Comparison of ENCODE assay signal across 9 cellular contexts in genomic region chr2:87852864-87853497, GRCh38. TPM values are rescaled to one million over a fixed set of nuclear protein-coding genes. Genes with fewer than 3 reads are reported as not detected.
DNase-seq lines count a peak whose midpoint lies in the region; ATAC-seq and TF ChIP-seq lines count a peak whose summit lies in the region.
"Not testable (repeated sequence)": the region's sequence is repeated elsewhere in the genome, so short reads cannot be mapped to it uniquely, and the experiment has no call there.
"Had no signal": no experiment of that assay in that cellular context is flagged by ENCODE, and none has a peak within 500 bp of the region (broad histone marks: within the 10 kb centered on the region; RNA-seq: fewer than 3 reads in every experiment).

No MANE protein-coding gene starts in this region.

- intact Hi-C loops in left lung (cut with DNase I), result not testable (repeated sequence)

- not testable (repeated sequence) for H3K4me1 Mint-ChIP-seq in activated naive CD8-positive, alpha-beta T cell (ENCODE audit: low read depth); stimulated activated effector memory CD8-positive, alpha-beta T cell treated with anti-CD3 and anti-CD28 coated beads, Interleukin-12 subunit alpha, Interleukin-12 subunit beta, amount 100 ng/mL, for 72 hours

- DNase-seq in activated CD4-positive, alpha-beta T cell treated with anti-CD3 and anti-CD28 coated beads for 48 hours, result peak; percentile 32
- DNase-seq in left lung, result not testable (repeated sequence)
- peak in 1 of 2 donors; percentile 51 for DNase-seq in stimulated activated effector memory CD8-positive, alpha-beta T cell treated with anti-CD3 and anti-CD28 coated beads, Interleukin-12 subunit alpha, Interleukin-12 subunit beta, amount 100 ng/mL, for 72 hours (ENCODE audit: low spot score in 2 of 2)

- not testable (repeated sequence) for H3K27me3 Mint-ChIP-seq in activated naive CD8-positive, alpha-beta T cell

- TF ChIP-seq CTCF in left lung (IDR thresholded peaks at IDR 0.05), result not testable (repeated sequence)

- H3K36me3 ChIP-seq in left lung, result not testable (repeated sequence)

- peak overlapping the region; percentile 88 for H3K27ac Mint-ChIP-seq in activated naive CD8-positive, alpha-beta T cell
- peak overlapping the region; percentile 37 for H3K27ac Mint-ChIP-seq in stimulated activated effector memory CD8-positive, alpha-beta T cell treated with anti-CD3 and anti-CD28 coated beads, Interleukin-12 subunit alpha, Interleukin-12 subunit beta, amount 100 ng/mL, for 72 hours

- H3K27ac ChIP-seq in left lung, result peak overlapping the region in 1 of 2 donors; percentile 45

- not testable (repeated sequence) for H3K4me3 Mint-ChIP-seq in activated naive CD8-positive, alpha-beta T cell; stimulated activated effector memory CD8-positive, alpha-beta T cell treated with anti-CD3 and anti-CD28 coated beads, Interleukin-12 subunit alpha, Interleukin-12 subunit beta, amount 100 ng/mL, for 72 hours

- not testable (repeated sequence) for H3K4me3 ChIP-seq in left lung

- not testable (repeated sequence) for H3K4me1 ChIP-seq in left lung

- not testable (repeated sequence) for H3K27me3 ChIP-seq in left lung

- not testable (repeated sequence) for H3K36me3 Mint-ChIP-seq in activated naive CD8-positive, alpha-beta T cell; stimulated activated effector memory CD8-positive, alpha-beta T cell treated with anti-CD3 and anti-CD28 coated beads, Interleukin-12 subunit alpha, Interleukin-12 subunit beta, amount 100 ng/mL, for 72 hours

- ATAC-seq in GM18519 (IDR thresholded peaks at IDR 0.05; ENCODE audit: low FRiP score, unreplicated experiment) (peak; percentile 94), GM21529 (IDR thresholded peaks at IDR 0.05; ENCODE audit: unreplicated experiment) (peak; percentile 90), HG02981 (IDR thresholded peaks at IDR 0.05; ENCODE audit: unreplicated experiment) (peak; percentile 83), HG03575 (IDR thresholded peaks at IDR 0.05; ENCODE audit: extremely low read depth, insufficient number of reproducible peaks, low FRiP score, unreplicated experiment) (peak; percentile 85), left lung (peak; percentile 97)
- peak; percentile 100 for ATAC-seq in stimulated activated effector memory CD8-positive, alpha-beta T cell treated with anti-CD3 and anti-CD28 coated beads, Interleukin-12 subunit alpha, Interleukin-12 subunit beta, amount 100 ng/mL, for 72 hours

- not testable (repeated sequence) for H3K9me3 Mint-ChIP-seq in activated naive CD8-positive, alpha-beta T cell (ENCODE audit: low read depth); stimulated activated effector memory CD8-positive, alpha-beta T cell treated with anti-CD3 and anti-CD28 coated beads, Interleukin-12 subunit alpha, Interleukin-12 subunit beta, amount 100 ng/mL, for 72 hours

- H3K9me3 ChIP-seq in left lung, result not testable (repeated sequence)

RNA-seq across cellular contexts. Expression of gene RGPD2, which starts 27.4 kb away (rescaled TPM):
- 10 to 100 TPM in 1 of 2 donors, under 1 TPM in 1; 0.64 to 11.3 TPM for total RNA-seq in left lung
- total RNA-seq: G401 had no signal
